In the genomic region with DNA sequence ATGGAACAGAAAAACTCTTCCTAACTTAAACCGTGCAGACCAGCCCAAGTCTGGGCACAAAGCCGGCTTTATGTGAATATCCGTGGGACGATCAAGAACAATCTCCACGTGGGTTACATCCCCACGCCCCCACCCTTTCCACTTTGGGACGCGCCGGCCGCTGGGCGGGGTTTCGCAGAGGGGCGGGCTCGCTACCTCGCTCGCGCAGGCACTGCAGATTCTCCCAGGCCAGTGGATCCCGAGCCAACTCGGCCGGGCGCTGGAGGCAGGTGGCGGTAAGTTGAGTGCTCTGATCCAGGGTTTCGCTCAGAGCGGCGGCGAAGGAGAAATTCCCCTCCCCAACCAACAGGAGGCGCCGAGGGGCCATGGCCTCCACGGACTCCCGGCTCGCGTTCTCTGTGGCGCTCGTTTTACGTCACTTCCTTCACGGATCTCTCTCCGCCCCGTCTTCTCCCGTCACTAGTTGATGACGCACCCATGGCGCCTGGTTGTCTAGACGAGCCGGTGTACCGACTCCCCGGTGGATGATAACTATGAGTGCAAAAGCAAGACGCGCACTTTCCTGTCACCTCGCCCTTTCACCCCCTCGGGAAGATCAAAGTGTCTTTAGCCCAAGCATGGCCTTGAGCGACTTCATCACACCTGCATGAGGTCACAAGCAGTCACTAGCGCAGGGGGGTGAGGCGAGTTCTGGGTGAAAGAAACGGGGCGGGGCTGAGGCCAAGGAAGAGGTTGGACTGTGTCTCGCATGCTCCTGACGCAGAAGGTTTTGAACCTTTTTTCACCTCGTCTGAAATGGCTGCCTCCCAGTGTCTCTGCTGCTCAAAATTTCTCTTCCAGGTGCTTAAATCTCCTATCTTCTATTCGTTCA, we compare ENCODE assay signal across 1 cellular context.
TF ChIP-seq lines count a peak whose summit lies in the region.

A gene with protein sequence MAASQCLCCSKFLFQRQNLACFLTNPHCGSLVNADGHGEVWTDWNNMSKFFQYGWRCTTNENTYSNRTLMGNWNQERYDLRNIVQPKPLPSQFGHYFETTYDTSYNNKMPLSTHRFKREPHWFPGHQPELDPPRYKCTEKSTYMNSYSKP (plus strand): TSS at position 776 of the 871 bp plus-strand sequence. CDS start 20 bp downstream, at position 796.
A gene with protein sequence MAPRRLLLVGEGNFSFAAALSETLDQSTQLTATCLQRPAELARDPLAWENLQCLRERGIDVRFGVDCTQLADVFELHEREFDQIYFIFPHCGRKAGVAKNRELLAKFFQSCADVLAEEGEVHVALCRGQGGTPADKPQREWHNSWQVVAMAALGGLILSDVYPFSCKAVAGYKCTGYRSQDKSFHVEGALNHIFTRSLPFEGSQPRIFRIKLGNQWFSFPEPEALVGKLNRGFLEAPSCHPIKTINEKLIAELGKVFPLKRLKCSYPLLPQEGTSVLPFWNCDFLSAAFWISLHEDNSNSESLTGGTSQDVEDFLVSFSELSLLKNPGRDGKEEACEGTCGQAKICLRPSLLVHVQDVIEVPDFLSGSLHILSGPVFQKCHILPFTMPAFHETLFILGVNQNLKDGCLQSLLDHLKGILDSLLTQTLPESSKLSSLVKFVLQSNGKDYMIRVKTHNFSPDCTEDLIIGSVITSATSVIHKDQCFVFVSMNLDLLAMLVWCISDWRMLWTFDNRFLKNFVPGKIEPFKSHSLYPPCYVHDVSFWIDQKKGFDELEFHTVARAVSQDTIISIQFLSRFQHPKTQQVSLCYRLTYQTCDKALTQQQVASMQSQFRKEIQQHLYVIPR (minus strand): TSS at position 400 of the 871 bp plus-strand sequence. CDS start 33 bp downstream, at position 367.

TF ChIP-seq in HepG2, 621 proteins besides CTCF, POLR2A, EP300 and RAD21 (continued from another document and continues in another):
- TF ChIP-seq, protein P1, sequence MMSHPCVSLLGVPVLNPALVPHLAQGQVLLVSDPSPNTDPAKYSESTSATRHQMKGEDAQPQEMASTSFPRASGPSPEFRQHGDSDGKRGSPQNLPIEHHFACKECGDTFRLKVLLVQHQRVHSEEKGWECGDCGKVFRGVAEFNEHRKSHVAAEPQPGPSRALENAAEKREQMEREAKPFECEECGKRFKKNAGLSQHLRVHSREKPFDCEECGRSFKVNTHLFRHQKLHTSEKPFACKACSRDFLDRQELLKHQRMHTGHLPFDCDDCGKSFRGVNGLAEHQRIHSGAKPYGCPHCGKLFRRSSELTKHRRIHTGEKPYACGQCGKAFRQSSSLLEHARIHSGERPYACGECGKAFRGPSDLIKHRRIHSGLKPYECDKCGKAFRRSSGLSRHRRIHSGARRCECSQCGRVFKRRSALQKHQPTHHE (CRISPR knock-in tag; IDR thresholded peaks at IDR 0.05; ENCODE audit: borderline replicate concordance) = peak; percentile 60; the same call in 1 of the 2 replicates
- TF ChIP-seq, protein P2, sequence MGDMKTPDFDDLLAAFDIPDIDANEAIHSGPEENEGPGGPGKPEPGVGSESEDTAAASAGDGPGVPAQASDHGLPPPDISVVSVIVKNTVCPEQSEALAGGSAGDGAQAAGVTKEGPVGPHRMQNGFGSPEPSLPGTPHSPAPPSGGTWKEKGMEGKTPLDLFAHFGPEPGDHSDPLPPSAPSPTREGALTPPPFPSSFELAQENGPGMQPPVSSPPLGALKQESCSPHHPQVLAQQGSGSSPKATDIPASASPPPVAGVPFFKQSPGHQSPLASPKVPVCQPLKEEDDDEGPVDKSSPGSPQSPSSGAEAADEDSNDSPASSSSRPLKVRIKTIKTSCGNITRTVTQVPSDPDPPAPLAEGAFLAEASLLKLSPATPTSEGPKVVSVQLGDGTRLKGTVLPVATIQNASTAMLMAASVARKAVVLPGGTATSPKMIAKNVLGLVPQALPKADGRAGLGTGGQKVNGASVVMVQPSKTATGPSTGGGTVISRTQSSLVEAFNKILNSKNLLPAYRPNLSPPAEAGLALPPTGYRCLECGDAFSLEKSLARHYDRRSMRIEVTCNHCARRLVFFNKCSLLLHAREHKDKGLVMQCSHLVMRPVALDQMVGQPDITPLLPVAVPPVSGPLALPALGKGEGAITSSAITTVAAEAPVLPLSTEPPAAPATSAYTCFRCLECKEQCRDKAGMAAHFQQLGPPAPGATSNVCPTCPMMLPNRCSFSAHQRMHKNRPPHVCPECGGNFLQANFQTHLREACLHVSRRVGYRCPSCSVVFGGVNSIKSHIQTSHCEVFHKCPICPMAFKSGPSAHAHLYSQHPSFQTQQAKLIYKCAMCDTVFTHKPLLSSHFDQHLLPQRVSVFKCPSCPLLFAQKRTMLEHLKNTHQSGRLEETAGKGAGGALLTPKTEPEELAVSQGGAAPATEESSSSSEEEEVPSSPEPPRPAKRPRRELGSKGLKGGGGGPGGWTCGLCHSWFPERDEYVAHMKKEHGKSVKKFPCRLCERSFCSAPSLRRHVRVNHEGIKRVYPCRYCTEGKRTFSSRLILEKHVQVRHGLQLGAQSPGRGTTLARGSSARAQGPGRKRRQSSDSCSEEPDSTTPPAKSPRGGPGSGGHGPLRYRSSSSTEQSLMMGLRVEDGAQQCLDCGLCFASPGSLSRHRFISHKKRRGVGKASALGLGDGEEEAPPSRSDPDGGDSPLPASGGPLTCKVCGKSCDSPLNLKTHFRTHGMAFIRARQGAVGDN (CRISPR knock-in tag; IDR thresholded peaks at IDR 0.05) = peak; percentile 92
- TF ChIP-seq SOX13 (IDR thresholded peaks at IDR 0.05) (no peak), SOX13 (CRISPR knock-in tag; conservative IDR thresholded peaks at IDR 0.05 in 1 of 2, IDR thresholded peaks at IDR 0.05 in 1 of 2) (peak in 1 of 2 experiments; percentile 57; a peak in 1 of 4 replicates), DPF2 (CRISPR knock-in tag; IDR thresholded peaks at IDR 0.05; ENCODE audit: borderline replicate concordance, low read depth) (no peak), PHF5A (CRISPR knock-in tag; IDR thresholded peaks at IDR 0.05; ENCODE audit: low read depth, unreplicated experiment) (no peak), SNRNP70 (IDR thresholded peaks at IDR 0.05; ENCODE audit: low read depth, low read length) (no peak), HNRNPL (IDR thresholded peaks at IDR 0.05; ENCODE audit: low read depth, low read length) (0 out of 2 replicates have a peak, but pooled peaks have one; percentile 10), MED13 (CRISPR knock-in tag; IDR thresholded peaks at IDR 0.05) (peak; percentile 73; the same call in 1 of the 2 replicates), HOXD1 (CRISPR knock-in tag; IDR thresholded peaks at IDR 0.05) (peak; percentile 81; the same call in 1 of the 2 replicates), ZNF549 (CRISPR knock-in tag; IDR thresholded peaks at IDR 0.05) (no peak), SMYD3 (CRISPR knock-in tag; IDR thresholded peaks at IDR 0.05) (peak; percentile 3; the same call in 1 of the 2 replicates), ZNF780A (CRISPR knock-in tag; IDR thresholded peaks at IDR 0.05) (no peak), PHF8 (CRISPR knock-in tag; IDR thresholded peaks at IDR 0.05) (peak; percentile 76), PAF1 (CRISPR knock-in tag; IDR thresholded peaks at IDR 0.05) (no peak), CREM (IDR thresholded peaks at IDR 0.05) (peak; percentile 99), CREM (CRISPR knock-in tag; IDR thresholded peaks at IDR 0.05) (peak; percentile 90), ZNF83 (CRISPR knock-in tag; IDR thresholded peaks at IDR 0.05; ENCODE audit: borderline replicate concordance) (no peak), ZNF777 (CRISPR knock-in tag; IDR thresholded peaks at IDR 0.05) (peak; percentile 38; the same call in 1 of the 2 replicates), ZNF883 (CRISPR knock-in tag; IDR thresholded peaks at IDR 0.05; ENCODE audit: not compliant biosample characterization) (no peak), PHB2 (IDR thresholded peaks at IDR 0.05; ENCODE audit: partially characterized antibody) (no peak), ZMAT3 (CRISPR knock-in tag; conservative IDR thresholded peaks at IDR 0.05) (peak; percentile 27; the same call in 1 of the 2 replicates), NR2C2 (CRISPR knock-in tag; IDR thresholded peaks at IDR 0.05; ENCODE audit: borderline replicate concordance) (peak; percentile 88), ZNF7 (CRISPR knock-in tag; IDR thresholded peaks at IDR 0.05) (no peak), POLR2G (IDR thresholded peaks at IDR 0.05; ENCODE audit: low read depth, low read length) (peak; percentile 80)
- TF ChIP-seq, protein P3, sequence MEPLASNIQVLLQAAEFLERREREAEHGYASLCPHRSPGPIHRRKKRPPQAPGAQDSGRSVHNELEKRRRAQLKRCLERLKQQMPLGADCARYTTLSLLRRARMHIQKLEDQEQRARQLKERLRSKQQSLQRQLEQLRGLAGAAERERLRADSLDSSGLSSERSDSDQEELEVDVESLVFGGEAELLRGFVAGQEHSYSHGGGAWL (CRISPR knock-in tag; IDR thresholded peaks at IDR 0.05) = 0 out of 2 replicates have a peak, but pooled peaks have one; percentile 17
- TF ChIP-seq, protein P4, sequence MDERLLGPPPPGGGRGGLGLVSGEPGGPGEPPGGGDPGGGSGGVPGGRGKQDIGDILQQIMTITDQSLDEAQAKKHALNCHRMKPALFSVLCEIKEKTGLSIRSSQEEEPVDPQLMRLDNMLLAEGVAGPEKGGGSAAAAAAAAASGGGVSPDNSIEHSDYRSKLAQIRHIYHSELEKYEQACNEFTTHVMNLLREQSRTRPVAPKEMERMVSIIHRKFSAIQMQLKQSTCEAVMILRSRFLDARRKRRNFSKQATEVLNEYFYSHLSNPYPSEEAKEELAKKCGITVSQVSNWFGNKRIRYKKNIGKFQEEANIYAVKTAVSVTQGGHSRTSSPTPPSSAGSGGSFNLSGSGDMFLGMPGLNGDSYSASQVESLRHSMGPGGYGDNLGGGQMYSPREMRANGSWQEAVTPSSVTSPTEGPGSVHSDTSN (CRISPR knock-in tag; IDR thresholded peaks at IDR 0.05) = no peak
- TF ChIP-seq, protein P5, sequence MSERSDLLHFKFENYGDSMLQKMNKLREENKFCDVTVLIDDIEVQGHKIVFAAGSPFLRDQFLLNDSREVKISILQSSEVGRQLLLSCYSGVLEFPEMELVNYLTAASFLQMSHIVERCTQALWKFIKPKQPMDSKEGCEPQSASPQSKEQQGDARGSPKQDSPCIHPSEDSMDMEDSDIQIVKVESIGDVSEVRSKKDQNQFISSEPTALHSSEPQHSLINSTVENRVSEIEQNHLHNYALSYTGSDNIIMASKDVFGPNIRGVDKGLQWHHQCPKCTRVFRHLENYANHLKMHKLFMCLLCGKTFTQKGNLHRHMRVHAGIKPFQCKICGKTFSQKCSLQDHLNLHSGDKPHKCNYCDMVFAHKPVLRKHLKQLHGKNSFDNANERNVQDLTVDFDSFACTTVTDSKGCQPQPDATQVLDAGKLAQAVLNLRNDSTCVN (CRISPR knock-in tag; IDR thresholded peaks at IDR 0.05; ENCODE audit: borderline replicate concordance) = peak; percentile 51; the same call in 1 of the 2 replicates
- TF ChIP-seq, protein P6, sequence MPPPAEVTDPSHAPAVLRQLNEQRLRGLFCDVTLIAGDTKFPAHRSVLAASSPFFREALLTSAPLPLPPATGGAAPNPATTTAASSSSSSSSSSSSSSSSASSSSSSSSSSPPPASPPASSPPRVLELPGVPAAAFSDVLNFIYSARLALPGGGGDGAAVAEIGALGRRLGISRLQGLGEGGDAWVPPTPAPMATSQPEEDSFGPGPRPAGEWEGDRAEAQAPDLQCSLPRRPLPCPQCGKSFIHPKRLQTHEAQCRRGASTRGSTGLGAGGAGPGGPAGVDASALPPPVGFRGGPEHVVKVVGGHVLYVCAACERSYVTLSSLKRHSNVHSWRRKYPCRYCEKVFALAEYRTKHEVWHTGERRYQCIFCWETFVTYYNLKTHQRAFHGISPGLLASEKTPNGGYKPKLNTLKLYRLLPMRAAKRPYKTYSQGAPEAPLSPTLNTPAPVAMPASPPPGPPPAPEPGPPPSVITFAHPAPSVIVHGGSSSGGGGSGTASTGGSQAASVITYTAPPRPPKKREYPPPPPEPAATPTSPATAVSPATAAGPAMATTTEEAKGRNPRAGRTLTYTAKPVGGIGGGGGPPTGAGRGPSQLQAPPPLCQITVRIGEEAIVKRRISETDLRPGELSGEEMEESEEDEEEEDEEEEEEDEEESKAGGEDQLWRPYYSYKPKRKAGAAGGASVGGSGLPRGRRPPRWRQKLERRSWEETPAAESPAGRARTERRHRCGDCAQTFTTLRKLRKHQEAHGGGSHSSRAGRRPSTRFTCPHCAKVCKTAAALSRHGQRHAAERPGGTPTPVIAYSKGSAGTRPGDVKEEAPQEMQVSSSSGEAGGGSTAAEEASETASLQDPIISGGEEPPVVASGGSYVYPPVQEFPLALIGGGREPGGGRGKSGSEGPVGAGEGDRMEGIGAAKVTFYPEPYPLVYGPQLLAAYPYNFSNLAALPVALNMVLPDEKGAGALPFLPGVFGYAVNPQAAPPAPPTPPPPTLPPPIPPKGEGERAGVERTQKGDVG (CRISPR knock-in tag; IDR thresholded peaks at IDR 0.05; ENCODE audit: borderline replicate concordance) = peak; percentile 81; the same call in 1 of the 2 replicates
